In the genomic region with DNA sequence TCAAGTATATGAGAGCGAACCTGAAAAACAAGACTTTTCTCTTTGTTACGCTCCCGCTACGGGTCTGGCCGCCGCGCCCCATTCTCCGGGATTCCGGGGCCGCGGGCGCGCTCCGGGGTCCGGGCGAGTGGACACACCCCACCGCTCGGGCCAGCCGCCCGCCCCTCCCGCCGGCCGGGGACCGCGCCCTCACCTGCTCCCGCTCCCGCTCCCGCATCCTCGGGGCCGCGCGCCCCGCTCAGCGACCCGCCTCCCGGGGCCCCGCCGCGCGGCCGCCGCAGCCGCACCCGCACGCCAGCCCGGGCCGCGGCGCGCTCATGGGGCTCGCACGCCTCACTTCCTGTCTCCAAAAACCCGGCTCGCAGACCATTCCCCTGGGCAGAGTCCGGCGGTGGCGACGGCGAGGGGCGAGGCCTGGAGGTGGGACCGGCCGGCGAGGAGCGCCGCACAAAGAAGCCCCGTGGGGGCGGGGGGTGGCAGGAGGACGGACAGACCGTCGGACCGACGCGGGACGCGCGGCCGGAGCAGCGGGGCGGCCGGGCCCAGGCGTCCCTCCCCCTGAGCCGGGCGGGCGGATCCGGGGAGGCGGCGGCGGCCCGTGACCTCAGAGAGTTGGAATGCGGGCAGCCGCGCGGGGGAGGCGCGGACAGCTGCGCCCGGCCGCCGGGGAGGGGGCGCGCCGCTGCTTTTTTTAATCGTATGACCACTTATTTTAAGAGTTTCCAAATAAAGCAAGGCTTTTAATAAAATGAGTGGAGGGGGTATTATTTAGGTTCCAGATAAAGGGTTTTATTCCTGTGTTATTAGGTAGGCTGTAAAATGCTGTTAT, we compare ENCODE assay signal across 8 cellular contexts. TPM values are rescaled to one million over a fixed set of nuclear protein-coding genes. Genes with fewer than 3 reads are reported as not detected.
DNase-seq lines count a peak whose midpoint lies in the region; ATAC-seq, FAIRE-seq and TF ChIP-seq lines count a peak whose summit lies in the region.

Gene PTPN21, minus strand, starts transcription at position 550 of the 829 bp plus-strand sequence. CDS start 4,590 bp downstream, outside the sequence.

- no peak for FAIRE-seq in D721Med (lab: Jason Lieb, UNC)

- H3K36me3 ChIP-seq in ACC112 (ENCODE audit: insufficient read depth, low read length) (no peaks in the 10 kb centered on the region), uterus (no peaks in the 10 kb centered on the region)

- DNase-seq in GM10266 (ENCODE audit: extremely low spot score) (peak; percentile 63), HuH-7 (ENCODE audit: low spot score) (peak; percentile 66), fibroblast of the conjunctiva (ENCODE audit: low read depth) (peak; percentile 31), myocyte (ENCODE audit: low read depth) (peak; percentile 87), uterus (peak; percentile 69 to 83), D721Med (ENCODE audit: insufficient read length, low spot score) (no peak)
- DNase-seq in activated T-cell treated with anti-CD3 and anti-CD28 coated beads, Interleukin-2, amount 50 U/mL, for 72 hours: peak; percentile 38 to 46

- H3K27ac Mint-ChIP-seq in activated T-cell treated with anti-CD3 and anti-CD28 coated beads, Interleukin-2, amount 50 U/mL, for 72 hours: peak within 1 kb of the TSS; percentile 57

- TF ChIP-seq CTCF in GM10266 (IDR thresholded peaks at IDR 0.05; ENCODE audit: control insufficient read depth, insufficient read depth, low read depth, missing control alignments): no peak
- no peak for TF ChIP-seq CTCF in uterus (IDR thresholded peaks at IDR 0.05)
- no peak for TF ChIP-seq CTCF in D721Med (IDR thresholded peaks at IDR 0.05; ENCODE audit: insufficient read depth, missing control alignments)

- intact Hi-C loops in uterus (cut with DNase I; ENCODE audit: low total_unique reads): no loop called here

- peak within 1 kb of the TSS; percentile 68 for H2AFZ ChIP-seq in ACC112 (ENCODE audit: low read length, unreplicated experiment)

- H3K9me3 ChIP-seq in uterus: no peaks in the 10 kb centered on the region

- H3K4me1 Mint-ChIP-seq in activated T-cell treated with anti-CD3 and anti-CD28 coated beads, Interleukin-2, amount 50 U/mL, for 72 hours (ENCODE audit: low read depth): peaks cover 33% of the 10 kb centered on the region

- no peaks in the 10 kb centered on the region for H3K9me3 Mint-ChIP-seq in activated T-cell treated with anti-CD3 and anti-CD28 coated beads, Interleukin-2, amount 50 U/mL, for 72 hours

- ATAC-seq in activated T-cell treated with anti-CD3 and anti-CD28 coated beads, Interleukin-2, amount 50 U/mL, for 72 hours (replicated peaks in 1 of 2): peak; percentile 63 to 71

- H3K79me2 ChIP-seq in ACC112 (ENCODE audit: control insufficient read depth, insufficient read depth, low read length, unreplicated experiment): peaks cover 27% of the 10 kb centered on the region

- peak; percentile 45 to 85 for TF ChIP-seq POLR2A in uterus (IDR thresholded peaks at IDR 0.05)

- H3K27me3 ChIP-seq in ACC112 (ENCODE audit: insufficient read depth, low read length) (no peaks in the 10 kb centered on the region), uterus (no peaks in the 10 kb centered on the region)

- H3K4me3 ChIP-seq in ACC112 (ENCODE audit: low read depth, low read length) (peak within 1 kb of the TSS; percentile 91), uterus (peak within 1 kb of the TSS; percentile 58 to 94)

- peak within 1 kb of the TSS; percentile 76 to 85 for H3K4me3 Mint-ChIP-seq in activated T-cell treated with anti-CD3 and anti-CD28 coated beads, Interleukin-2, amount 50 U/mL, for 72 hours

- peak within 1 kb of the TSS; percentile 37; the same call in 1 of the 2 replicates for H3K27ac ChIP-seq in ACC112 (ENCODE audit: low read depth, low read length)
- peak within 1 kb of the TSS; percentile 92 to 94 for H3K27ac ChIP-seq in uterus

- peaks cover 55% of the 10 kb centered on the region for H3K27me3 Mint-ChIP-seq in activated T-cell treated with anti-CD3 and anti-CD28 coated beads, Interleukin-2, amount 50 U/mL, for 72 hours (ENCODE audit: low read depth)

- H3K4me1 ChIP-seq in ACC112 (ENCODE audit: control insufficient read depth, insufficient read depth, low read length, unreplicated experiment): peaks cover 25% of the 10 kb centered on the region
- peaks cover 0 to 16% of the 10 kb centered on the region in 2 donors for H3K4me1 ChIP-seq in uterus

- H3K36me3 Mint-ChIP-seq in activated T-cell treated with anti-CD3 and anti-CD28 coated beads, Interleukin-2, amount 50 U/mL, for 72 hours (ENCODE audit: insufficient read depth in 2 of 2): no peaks in the 10 kb centered on the region

RNA-seq across cellular contexts. Expression of gene PTPN21, which starts in this region (rescaled TPM):
- under 1 TPM; 0.14 to 0.95 TPM for total RNA-seq in activated T-cell treated with anti-CD3 and anti-CD28 coated beads, Interleukin-2, amount 50 U/mL, for 72 hours
- total RNA-seq in myocyte (21.7 and 36.7 TPM in 2 replicates), uterus (10 to 100 TPM in 3 of 4 donors, 1 to 10 TPM in 1; 6.5 to 37.7 (median 19.0) TPM)
- 29.3 TPM for polyA plus RNA-seq in myocyte (2012)

Comparison
In these comparisons a context has a peak if more than half of its experiments do, and no peak if none do; other contexts are left out.
1. Peak in DNase-seq and ATAC-seq in activated T-cell treated with anti-CD3 and anti-CD28 coated beads, Interleukin-2, amount 50 U/mL, for 72 hours; RNA of the gene not detected or under 1 TPM.